ENCODE assay signal across 16 cellular contexts in genomic region chr12:117774986-117775775, GRCh38.
DNase-seq lines count a peak whose midpoint lies in the region; ATAC-seq lines count a peak whose summit lies in the region.
"Had no signal": no experiment of that assay in that cellular context is flagged by ENCODE, and none has a peak within 500 bp of the region (broad histone marks: within the 10 kb centered on the region; RNA-seq: fewer than 3 reads in every experiment).

No MANE protein-coding gene starts in this region.

- DNase-seq in SHP77 treated with DMSO at 0.1 percent for 48 hours (lab: John Stamatoyannopoulos, UW) (peak; percentile 4), SHP77 (lab: John Stamatoyannopoulos, UW) (no peak), H4 (ENCODE audit: low spot score) (peak; percentile 59), NCI-H2227 treated with DMSO at 0.1 percent for 48 hours (lab: John Stamatoyannopoulos, UW) (peak; percentile 40), glomerular visceral epithelial cell (ENCODE audit: extremely low spot score) (peak; percentile 2)
- DNase-seq: activated CD8-positive, alpha-beta memory T cell treated with anti-CD3 and anti-CD28 coated beads for 24 hours; activated T-cell treated with anti-CD3 and anti-CD28 coated beads, Interleukin-2, amount 50 U/mL, for 48 hours; CD4-positive, alpha-beta memory T cell; foreskin keratinocyte; hippocampal formation; lower lobe of right lung; NCI-H1417 treated with DMSO at 0.1 percent for 48 hours; NCI-H524 treated with DMSO at 0.1 percent for 48 hours; nucleus accumbens had no signal

- ATAC-seq in HG03095 (IDR thresholded peaks at IDR 0.05; ENCODE audit: unreplicated experiment) (no peak), HG03432 (IDR thresholded peaks at IDR 0.05; ENCODE audit: unreplicated experiment) (no peak)
- ATAC-seq: foreskin keratinocyte, lower lobe of right lung had no signal

Comparison
In these comparisons a context has a peak if more than half of its experiments do, and no peak if none do; other contexts are left out.
1. DNase-seq: peak in SHP77 treated with DMSO at 0.1 percent for 48 hours (single experiment), H4 (single experiment), NCI-H2227 treated with DMSO at 0.1 percent for 48 hours (single experiment) and glomerular visceral epithelial cell (single experiment); none in SHP77 (0 of 2).